ENCODE assay signal across 28 cellular contexts in the genomic region with DNA sequence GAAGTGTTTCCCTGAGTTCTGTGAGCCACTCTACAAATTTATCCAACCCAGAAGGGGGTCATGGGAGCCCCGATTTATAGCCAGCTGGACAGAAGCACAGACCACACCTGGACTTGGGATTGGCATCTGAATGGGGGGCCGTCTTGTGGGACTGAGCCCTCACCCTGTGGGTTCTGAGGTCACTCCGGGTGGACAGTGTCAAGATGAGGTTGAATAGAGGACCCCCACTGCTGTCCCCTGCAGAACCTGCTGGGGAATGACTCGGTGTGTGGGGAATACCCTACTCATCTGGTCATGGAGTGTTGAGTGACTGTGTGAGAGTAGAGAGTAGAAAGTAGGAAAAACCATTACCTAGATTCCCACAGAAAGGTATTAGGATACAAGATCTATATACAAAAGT.
A peak's percentile ranks its signal among the peaks of the same experiment; 100 is the strongest.
DNase-seq lines count a peak whose midpoint lies in the region; ATAC-seq and TF ChIP-seq lines count a peak whose summit lies in the region.
"Had no signal": no experiment of that assay in that cellular context is flagged by ENCODE, and none has a peak within 500 bp of the region (broad histone marks: within the 10 kb centered on the region; RNA-seq: fewer than 3 reads in every experiment).

No MANE protein-coding gene starts in this region.

- H3K36me3 Mint-ChIP-seq in activated naive CD8-positive, alpha-beta T cell treated with anti-CD3 and anti-CD28 coated beads, Interleukin-2, amount 10 ng/mL, durations not matched to agents 7 days and 5 days, result no peaks in the 10 kb centered on the region
- no peaks in the 10 kb centered on the region for H3K36me3 Mint-ChIP-seq in activated naive CD8-positive, alpha-beta T cell treated with anti-CD3 and anti-CD28 coated beads, Interleukin-2, amount 50 U/mL, for 24 hours (ENCODE audit: low read depth)
- H3K36me3 Mint-ChIP-seq in activated T-helper 2 cell treated with anti-CD3 and anti-CD28 coated beads, Interferon-gamma antibody, Interleukin-2, Interleukin-4, amounts not matched to agents 10 μg/mL and 5 μg/mL and 100 μg/mL, durations not matched to agents 14 hours and 24 hours and 36 hours (ENCODE audit: low read depth), result no peaks in the 10 kb centered on the region

- no peaks in the 10 kb centered on the region for H4K20me1 ChIP-seq in MM.1S (ENCODE audit: insufficient read depth, low read length)

- H3K4me3 ChIP-seq in MM.1S (ENCODE audit: low read length) (no peak overlapping the region), body of pancreas (no peak overlapping the region)
- H3K4me3 ChIP-seq: hepatocyte, mucosa of descending colon, ovary, uterus had no signal

- no peaks in the 10 kb centered on the region for H3F3A ChIP-seq in MM.1S (ENCODE audit: insufficient read depth, low read length)

- H3K4me1 ChIP-seq in MM.1S (ENCODE audit: low read length) (no peaks in the 10 kb centered on the region), body of pancreas (no peaks in the 10 kb centered on the region)
- H3K4me1 ChIP-seq: uterus had no signal

- H3K79me2 ChIP-seq in MM.1S (ENCODE audit: low read length), result no peaks in the 10 kb centered on the region
- H3K79me2 ChIP-seq: hepatocyte had no signal

- H3K9me3 Mint-ChIP-seq in activated naive CD8-positive, alpha-beta T cell treated with anti-CD3 and anti-CD28 coated beads, Interleukin-2, amount 10 ng/mL, durations not matched to agents 7 days and 5 days, result peaks cover 3% of the 10 kb centered on the region
- no peaks in the 10 kb centered on the region for H3K9me3 Mint-ChIP-seq in activated naive CD8-positive, alpha-beta T cell treated with anti-CD3 and anti-CD28 coated beads, Interleukin-2, amount 50 U/mL, for 24 hours
- no peaks in the 10 kb centered on the region for H3K9me3 Mint-ChIP-seq in activated T-helper 2 cell treated with anti-CD3 and anti-CD28 coated beads, Interferon-gamma antibody, Interleukin-2, Interleukin-4, amounts not matched to agents 10 μg/mL and 5 μg/mL and 100 μg/mL, durations not matched to agents 14 hours and 24 hours and 36 hours
- H3K9me3 Mint-ChIP-seq: activated CD4-positive, alpha-beta T cell treated with anti-CD3 and anti-CD28 coated beads, Interleukin-2, amount 10 ng/mL, durations not matched to agents 24 days and 14 days; activated naive CD4-positive, alpha-beta T cell treated with anti-CD3 and anti-CD28 coated beads for 36 hours had no signal

- no peak overlapping the region for H2AFZ ChIP-seq in MM.1S (ENCODE audit: low read length)
- H2AFZ ChIP-seq: hepatocyte had no signal

- no peaks in the 10 kb centered on the region for H3K36me3 ChIP-seq in MM.1S (replicated peaks; ENCODE audit: insufficient read depth, low read length)
- no peaks in the 10 kb centered on the region for H3K36me3 ChIP-seq in body of pancreas (replicated peaks in 1 of 2; ENCODE audit: insufficient read depth in 1 of 2, low read depth in 2 of 2)
- H3K36me3 ChIP-seq: ovary, uterus had no signal

- H3K9me3 ChIP-seq in MM.1S (replicated peaks; ENCODE audit: insufficient read depth, low read length) (no peaks in the 10 kb centered on the region), body of pancreas (no peaks in the 10 kb centered on the region)
- H3K9me3 ChIP-seq: mucosa of descending colon, ovary, uterus had no signal

- TF ChIP-seq POLR2A in body of pancreas (IDR thresholded peaks at IDR 0.05), result no peak

- H3K27ac Mint-ChIP-seq in activated naive CD8-positive, alpha-beta T cell treated with anti-CD3 and anti-CD28 coated beads, Interleukin-2, amount 10 ng/mL, durations not matched to agents 7 days and 5 days, result no peak overlapping the region
- no peak overlapping the region for H3K27ac Mint-ChIP-seq in activated naive CD8-positive, alpha-beta T cell treated with anti-CD3 and anti-CD28 coated beads, Interleukin-2, amount 50 U/mL, for 24 hours
- no peak overlapping the region for H3K27ac Mint-ChIP-seq in activated T-helper 2 cell treated with anti-CD3 and anti-CD28 coated beads, Interferon-gamma antibody, Interleukin-2, Interleukin-4, amounts not matched to agents 10 μg/mL and 5 μg/mL and 100 μg/mL, durations not matched to agents 14 hours and 24 hours and 36 hours
- H3K27ac Mint-ChIP-seq: activated CD4-positive, alpha-beta T cell treated with anti-CD3 and anti-CD28 coated beads, Interleukin-2, amount 10 ng/mL, durations not matched to agents 24 days and 14 days; activated naive CD4-positive, alpha-beta T cell treated with anti-CD3 and anti-CD28 coated beads for 36 hours; B cell; CD8-positive, alpha-beta T cell; nephron had no signal

- POLR2A ChIA-PET in activated naive CD8-positive, alpha-beta T cell treated with anti-CD3 and anti-CD28 coated beads, Interleukin-2, amount 10 ng/mL, durations not matched to agents 7 days and 5 days (lab: Charles Lee), result no interaction called here

- no peak overlapping the region for H3K9ac ChIP-seq in MM.1S (ENCODE audit: low read length)

- 81 to 85% methylated on average over 4 of the region's 4 CpGs for WGBS in body of pancreas, 2 donors

- no peak overlapping the region for H3K27ac ChIP-seq in MM.1S (ENCODE audit: low read length)
- H3K27ac ChIP-seq in body of pancreas, result no peak overlapping the region
- H3K27ac ChIP-seq: epithelial cell of prostate, hepatocyte, ovary, uterus had no signal

- ATAC-seq in activated naive CD8-positive, alpha-beta T cell treated with anti-CD3 and anti-CD28 coated beads, Interleukin-2, amount 10 ng/mL, durations not matched to agents 7 days and 5 days (ENCODE audit: low read depth), result no peak
- ATAC-seq in activated naive CD8-positive, alpha-beta T cell treated with anti-CD3 and anti-CD28 coated beads, Interleukin-2, amount 50 U/mL, for 24 hours, result no peak
- ATAC-seq in omental fat pad (ENCODE audit: low FRiP score) (no peak), body of pancreas (no peak)
- ATAC-seq: CD8-positive, alpha-beta T cell; HCT116; mucosa of descending colon had no signal

- intact Hi-C loops in activated T-helper 2 cell treated with anti-CD3 and anti-CD28 coated beads, Interferon-gamma antibody, Interleukin-2, Interleukin-4, amounts not matched to agents 10 μg/mL and 5 μg/mL and 100 μg/mL, durations not matched to agents 14 hours and 24 hours and 36 hours (cut with micrococcal nuclease), result no loop called here
- intact Hi-C loops in body of pancreas (cut with DNase I), result no loop called here

- H3K27me3 ChIP-seq in MM.1S (replicated peaks; ENCODE audit: insufficient read depth, low read length) (no peaks in the 10 kb centered on the region), body of pancreas (no peaks in the 10 kb centered on the region)
- H3K27me3 ChIP-seq: hepatocyte, ovary, uterus had no signal

- no peak overlapping the region for H3K4me3 Mint-ChIP-seq in activated naive CD8-positive, alpha-beta T cell treated with anti-CD3 and anti-CD28 coated beads, Interleukin-2, amount 10 ng/mL, durations not matched to agents 7 days and 5 days
- H3K4me3 Mint-ChIP-seq in activated naive CD8-positive, alpha-beta T cell treated with anti-CD3 and anti-CD28 coated beads, Interleukin-2, amount 50 U/mL, for 24 hours, result no peak overlapping the region
- H3K4me3 Mint-ChIP-seq in activated T-helper 2 cell treated with anti-CD3 and anti-CD28 coated beads, Interferon-gamma antibody, Interleukin-2, Interleukin-4, amounts not matched to agents 10 μg/mL and 5 μg/mL and 100 μg/mL, durations not matched to agents 14 hours and 24 hours and 36 hours (ENCODE audit: low read depth), result no peak overlapping the region
- H3K4me3 Mint-ChIP-seq: activated CD4-positive, alpha-beta T cell treated with anti-CD3 and anti-CD28 coated beads, Interleukin-2, amount 10 ng/mL, durations not matched to agents 24 days and 14 days; activated naive CD4-positive, alpha-beta T cell treated with anti-CD3 and anti-CD28 coated beads for 36 hours; B cell; CD8-positive, alpha-beta T cell; nephron had no signal

- no peak overlapping the region for H3K4me2 ChIP-seq in MM.1S (ENCODE audit: low read depth, low read length)
- H3K4me2 ChIP-seq: hepatocyte had no signal

- H3K9me2 ChIP-seq in MM.1S (replicated peaks; ENCODE audit: insufficient read depth, low read length), result no peaks in the 10 kb centered on the region

- DNase-seq in activated naive CD8-positive, alpha-beta T cell treated with anti-CD3 and anti-CD28 coated beads, Interleukin-2, amount 10 ng/mL, durations not matched to agents 7 days and 5 days, result peak; percentile 9
- no peak for DNase-seq in activated naive CD8-positive, alpha-beta T cell treated with anti-CD3 and anti-CD28 coated beads, Interleukin-2, amount 50 U/mL, for 24 hours
- DNase-seq in activated CD8-positive, alpha-beta memory T cell treated with anti-CD3 and anti-CD28 coated beads, Interleukin-2, amount 50 U/mL, for 48 hours, result peak; percentile 41
- DNase-seq in omental fat pad (ENCODE audit: low spot score) (peak; percentile 14), MM.1S (no peak), body of pancreas (no peak)
- DNase-seq in activated T-helper 2 cell treated with anti-CD3 and anti-CD28 coated beads, Interferon-gamma antibody, Interleukin-2, Interleukin-4, amounts not matched to agents 10 μg/mL and 5 μg/mL and 100 μg/mL, durations not matched to agents 14 hours and 24 hours and 36 hours (ENCODE audit: low spot score), result no peak
- DNase-seq: ACHN; activated CD4-positive, alpha-beta T cell treated with anti-CD3 and anti-CD28 coated beads, Interleukin-2, amount 10 ng/mL, durations not matched to agents 24 days and 14 days; amniotic stem cell; effector CD4-positive, alpha-beta T cell; mammary epithelial cell; MV-4-11; NCI-H1436; NCI-H2107; NCI-H748 treated with DMSO at 0.1 percent for 48 hours; SHP77 treated with DMSO at 0.1 percent for 48 hours; stimulated activated naive CD4-positive, alpha-beta T cell; uterus had no signal

- H3K4me1 Mint-ChIP-seq in activated naive CD8-positive, alpha-beta T cell treated with anti-CD3 and anti-CD28 coated beads, Interleukin-2, amount 10 ng/mL, durations not matched to agents 7 days and 5 days, result peaks cover 9% of the 10 kb centered on the region
- peaks cover 14% of the 10 kb centered on the region for H3K4me1 Mint-ChIP-seq in activated naive CD8-positive, alpha-beta T cell treated with anti-CD3 and anti-CD28 coated beads, Interleukin-2, amount 50 U/mL, for 24 hours
- H3K4me1 Mint-ChIP-seq in activated T-helper 2 cell treated with anti-CD3 and anti-CD28 coated beads, Interferon-gamma antibody, Interleukin-2, Interleukin-4, amounts not matched to agents 10 μg/mL and 5 μg/mL and 100 μg/mL, durations not matched to agents 14 hours and 24 hours and 36 hours (ENCODE audit: low read depth), result no peaks in the 10 kb centered on the region
- H3K4me1 Mint-ChIP-seq: activated CD4-positive, alpha-beta T cell treated with anti-CD3 and anti-CD28 coated beads, Interleukin-2, amount 10 ng/mL, durations not matched to agents 24 days and 14 days had no signal

- no peak for TF ChIP-seq CTCF in omental fat pad (IDR thresholded peaks at IDR 0.05)
- no peak for TF ChIP-seq CTCF in MM.1S (IDR thresholded peaks at IDR 0.05; ENCODE audit: low read length)
- no peak for TF ChIP-seq CTCF in body of pancreas (IDR thresholded peaks at IDR 0.05)

- H3K27me3 Mint-ChIP-seq in activated naive CD8-positive, alpha-beta T cell treated with anti-CD3 and anti-CD28 coated beads, Interleukin-2, amount 10 ng/mL, durations not matched to agents 7 days and 5 days, result no peaks in the 10 kb centered on the region
- no peaks in the 10 kb centered on the region for H3K27me3 Mint-ChIP-seq in activated naive CD8-positive, alpha-beta T cell treated with anti-CD3 and anti-CD28 coated beads, Interleukin-2, amount 50 U/mL, for 24 hours
- H3K27me3 Mint-ChIP-seq in activated T-helper 2 cell treated with anti-CD3 and anti-CD28 coated beads, Interferon-gamma antibody, Interleukin-2, Interleukin-4, amounts not matched to agents 10 μg/mL and 5 μg/mL and 100 μg/mL, durations not matched to agents 14 hours and 24 hours and 36 hours (ENCODE audit: low read depth), result peaks cover 3% of the 10 kb centered on the region
- H3K27me3 Mint-ChIP-seq: activated CD4-positive, alpha-beta T cell treated with anti-CD3 and anti-CD28 coated beads, Interleukin-2, amount 10 ng/mL, durations not matched to agents 24 days and 14 days; B cell had no signal

Comparison
In these comparisons a context has a peak if more than half of its experiments do, and no peak if none do; other contexts are left out.
1. DNase-seq: peak in activated naive CD8-positive, alpha-beta T cell treated with anti-CD3 and anti-CD28 coated beads, Interleukin-2, amount 10 ng/mL, durations not matched to agents 7 days and 5 days (single experiment), activated CD8-positive, alpha-beta memory T cell treated with anti-CD3 and anti-CD28 coated beads, Interleukin-2, amount 50 U/mL, for 48 hours (single experiment) and omental fat pad (single experiment); none in activated naive CD8-positive, alpha-beta T cell treated with anti-CD3 and anti-CD28 coated beads, Interleukin-2, amount 50 U/mL, for 24 hours (single experiment), activated T-helper 2 cell treated with anti-CD3 and anti-CD28 coated beads, Interferon-gamma antibody, Interleukin-2, Interleukin-4, amounts not matched to agents 10 μg/mL and 5 μg/mL and 100 μg/mL, durations not matched to agents 14 hours and 24 hours and 36 hours (single experiment), MM.1S (single experiment) and body of pancreas (0 of 4).